Comparison of ENCODE assay signal across 1 cellular context in the genomic region with DNA sequence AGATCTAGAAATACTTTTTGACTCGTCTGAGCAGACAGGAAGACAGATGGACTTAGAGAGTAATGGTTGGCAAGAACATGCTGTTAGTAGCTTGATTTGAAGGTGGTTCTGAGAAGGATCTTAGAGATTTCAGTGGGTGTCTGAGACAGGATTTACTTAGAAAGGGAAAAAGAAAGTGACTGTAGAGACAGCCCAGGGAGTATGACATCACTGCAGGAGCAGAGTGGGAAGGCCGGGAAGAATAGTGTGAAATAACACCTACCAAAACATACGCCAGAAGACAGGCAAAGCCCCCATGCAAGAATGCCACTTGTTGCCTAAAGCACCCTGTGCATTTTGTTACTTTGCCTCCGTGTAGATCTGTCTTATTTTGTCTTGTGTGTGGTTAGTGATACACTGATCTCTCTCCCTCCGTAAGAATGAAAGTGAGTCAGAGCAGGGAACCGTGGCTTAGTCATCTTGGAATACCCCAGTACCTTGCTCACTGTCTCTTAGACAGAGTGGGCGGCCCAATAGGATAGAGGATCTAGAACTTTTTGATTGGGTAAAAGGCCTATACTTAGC.
TF ChIP-seq lines count a peak whose summit lies in the region.

No MANE protein-coding gene starts in this region.

TF ChIP-seq in GM23338, 12 proteins besides CTCF, POLR2A, EP300 and RAD21 (continued from another document):
- TF ChIP-seq, protein P1, sequence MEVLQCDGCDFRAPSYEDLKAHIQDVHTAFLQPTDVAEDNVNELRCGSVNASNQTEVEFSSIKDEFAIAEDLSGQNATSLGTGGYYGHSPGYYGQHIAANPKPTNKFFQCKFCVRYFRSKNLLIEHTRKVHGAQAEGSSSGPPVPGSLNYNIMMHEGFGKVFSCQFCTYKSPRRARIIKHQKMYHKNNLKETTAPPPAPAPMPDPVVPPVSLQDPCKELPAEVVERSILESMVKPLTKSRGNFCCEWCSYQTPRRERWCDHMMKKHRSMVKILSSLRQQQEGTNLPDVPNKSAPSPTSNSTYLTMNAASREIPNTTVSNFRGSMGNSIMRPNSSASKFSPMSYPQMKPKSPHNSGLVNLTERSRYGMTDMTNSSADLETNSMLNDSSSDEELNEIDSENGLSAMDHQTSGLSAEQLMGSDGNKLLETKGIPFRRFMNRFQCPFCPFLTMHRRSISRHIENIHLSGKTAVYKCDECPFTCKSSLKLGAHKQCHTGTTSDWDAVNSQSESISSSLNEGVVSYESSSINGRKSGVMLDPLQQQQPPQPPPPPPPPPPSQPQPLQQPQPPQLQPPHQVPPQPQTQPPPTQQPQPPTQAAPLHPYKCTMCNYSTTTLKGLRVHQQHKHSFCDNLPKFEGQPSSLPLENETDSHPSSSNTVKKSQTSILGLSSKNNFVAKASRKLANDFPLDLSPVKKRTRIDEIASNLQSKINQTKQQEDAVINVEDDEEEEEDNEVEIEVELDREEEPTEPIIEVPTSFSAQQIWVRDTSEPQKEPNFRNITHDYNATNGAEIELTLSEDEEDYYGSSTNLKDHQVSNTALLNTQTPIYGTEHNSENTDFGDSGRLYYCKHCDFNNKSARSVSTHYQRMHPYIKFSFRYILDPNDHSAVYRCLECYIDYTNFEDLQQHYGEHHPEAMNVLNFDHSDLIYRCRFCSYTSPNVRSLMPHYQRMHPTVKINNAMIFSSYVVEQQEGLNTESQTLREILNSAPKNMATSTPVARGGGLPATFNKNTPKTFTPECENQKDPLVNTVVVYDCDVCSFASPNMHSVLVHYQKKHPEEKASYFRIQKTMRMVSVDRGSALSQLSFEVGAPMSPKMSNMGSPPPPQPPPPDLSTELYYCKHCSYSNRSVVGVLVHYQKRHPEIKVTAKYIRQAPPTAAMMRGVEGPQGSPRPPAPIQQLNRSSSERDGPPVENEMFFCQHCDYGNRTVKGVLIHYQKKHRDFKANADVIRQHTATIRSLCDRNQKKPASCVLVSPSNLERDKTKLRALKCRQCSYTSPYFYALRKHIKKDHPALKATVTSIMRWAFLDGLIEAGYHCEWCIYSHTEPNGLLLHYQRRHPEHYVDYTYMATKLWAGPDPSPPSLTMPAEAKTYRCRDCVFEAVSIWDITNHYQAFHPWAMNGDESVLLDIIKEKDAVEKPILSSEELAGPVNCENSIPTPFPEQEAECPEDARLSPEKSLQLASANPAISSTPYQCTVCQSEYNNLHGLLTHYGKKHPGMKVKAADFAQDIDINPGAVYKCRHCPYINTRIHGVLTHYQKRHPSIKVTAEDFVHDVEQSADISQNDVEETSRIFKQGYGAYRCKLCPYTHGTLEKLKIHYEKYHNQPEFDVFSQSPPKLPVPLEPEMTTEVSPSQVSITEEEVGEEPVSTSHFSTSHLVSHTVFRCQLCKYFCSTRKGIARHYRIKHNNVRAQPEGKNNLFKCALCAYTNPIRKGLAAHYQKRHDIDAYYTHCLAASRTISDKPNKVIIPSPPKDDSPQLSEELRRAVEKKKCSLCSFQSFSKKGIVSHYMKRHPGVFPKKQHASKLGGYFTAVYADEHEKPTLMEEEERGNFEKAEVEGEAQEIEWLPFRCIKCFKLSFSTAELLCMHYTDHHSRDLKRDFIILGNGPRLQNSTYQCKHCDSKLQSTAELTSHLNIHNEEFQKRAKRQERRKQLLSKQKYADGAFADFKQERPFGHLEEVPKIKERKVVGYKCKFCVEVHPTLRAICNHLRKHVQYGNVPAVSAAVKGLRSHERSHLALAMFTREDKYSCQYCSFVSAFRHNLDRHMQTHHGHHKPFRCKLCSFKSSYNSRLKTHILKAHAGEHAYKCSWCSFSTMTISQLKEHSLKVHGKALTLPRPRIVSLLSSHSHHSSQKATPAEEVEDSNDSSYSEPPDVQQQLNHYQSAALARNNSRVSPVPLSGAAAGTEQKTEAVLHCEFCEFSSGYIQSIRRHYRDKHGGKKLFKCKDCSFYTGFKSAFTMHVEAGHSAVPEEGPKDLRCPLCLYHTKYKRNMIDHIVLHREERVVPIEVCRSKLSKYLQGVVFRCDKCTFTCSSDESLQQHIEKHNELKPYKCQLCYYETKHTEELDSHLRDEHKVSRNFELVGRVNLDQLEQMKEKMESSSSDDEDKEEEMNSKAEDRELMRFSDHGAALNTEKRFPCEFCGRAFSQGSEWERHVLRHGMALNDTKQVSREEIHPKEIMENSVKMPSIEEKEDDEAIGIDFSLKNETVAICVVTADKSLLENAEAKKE (CRISPR knock-in tag; IDR thresholded peaks at IDR 0.05), result no peak
